ENCODE assay signal across 23 cellular contexts in genomic region chr14:98200621-98201020, GRCh38.
A peak's percentile ranks its signal among the peaks of the same experiment; 100 is the strongest.
DNase-seq lines count a peak whose midpoint lies in the region; ATAC-seq and TF ChIP-seq lines count a peak whose summit lies in the region.
"Had no signal": no experiment of that assay in that cellular context is flagged by ENCODE, and none has a peak within 500 bp of the region (broad histone marks: within the 10 kb centered on the region; RNA-seq: fewer than 3 reads in every experiment).

No MANE protein-coding gene starts in this region.

- DNase-seq in activated T-cell treated with anti-CD3 and anti-CD28 coated beads, Interleukin-2, amount 50 U/mL, for 24 hours, result no peak
- no peak for DNase-seq in activated T-cell treated with anti-CD3 and anti-CD28 coated beads, Interleukin-2, amount 50 U/mL, for 72 hours
- no peak for DNase-seq in DND-41
- no peak for DNase-seq in neuronal stem cell (ENCODE audit: low spot score)
- DNase-seq in 8988T, result no peak
- DNase-seq in mesothelial cell of epicardium (ENCODE audit: low spot score in 2 of 2, unreplicated experiment in 2 of 2), result no peak
- DNase-seq: AML-193, Caco-2, DMS153, HFFc6, KBM-7, NCI-H1048, NCI-H1436, NCI-H1930, PC-9, SIG-M5, T-helper 1 cell had no signal

- H3K4me1 ChIP-seq in DND-41 (ENCODE audit: insufficient read depth, low read length), result peaks cover 100% of the 10 kb centered on the region
- peaks cover 0 to 6% of the 10 kb centered on the region in 2 donors for H3K4me1 ChIP-seq in neuronal stem cell (ENCODE audit: control insufficient read depth in 2 of 2, insufficient read depth in 1 of 2, low read depth in 1 of 2, low read length in 2 of 2)
- H3K4me1 ChIP-seq: Caco-2 had no signal

- H3K4ac ChIP-seq in neuronal stem cell (ENCODE audit: low read length), result no peak overlapping the region

- H3K4me2 ChIP-seq in DND-41 (ENCODE audit: insufficient read depth, low read length), result no peak overlapping the region
- no peak overlapping the region for H3K4me2 ChIP-seq in neuronal stem cell (ENCODE audit: insufficient read depth, low read length, poor library complexity, severe bottlenecking)
- H3K4me2 ChIP-seq: PC-9 had no signal

- no peak overlapping the region for H2BK15ac ChIP-seq in neuronal stem cell (ENCODE audit: low read length)

- peaks cover 97% of the 10 kb centered on the region for H3K4me1 Mint-ChIP-seq in activated T-cell treated with anti-CD3 and anti-CD28 coated beads, Interleukin-2, amount 50 U/mL, for 24 hours (ENCODE audit: low read depth)
- H3K4me1 Mint-ChIP-seq in activated T-cell treated with anti-CD3 and anti-CD28 coated beads, Interleukin-2, amount 50 U/mL, for 72 hours (ENCODE audit: low read depth), result peaks cover 97% of the 10 kb centered on the region
- no peaks in the 10 kb centered on the region for H3K4me1 Mint-ChIP-seq in mesothelial cell of epicardium

- no peaks in the 10 kb centered on the region for H3K79me1 ChIP-seq in neuronal stem cell (ENCODE audit: low read depth, low read length)

- H3K9me3 ChIP-seq in DND-41 (ENCODE audit: insufficient read depth, low read length, severe bottlenecking), result no peaks in the 10 kb centered on the region
- no peaks in the 10 kb centered on the region for H3K9me3 ChIP-seq in KOPT-K1 (ENCODE audit: insufficient read depth, low read length, poor library complexity, severe bottlenecking)
- H3K9me3 ChIP-seq in neuronal stem cell (replicated peaks in 1 of 2; ENCODE audit: control insufficient read depth in 2 of 2, insufficient read depth in 1 of 2, low read depth in 1 of 2, low read length in 2 of 2), result no peaks in the 10 kb centered on the region
- H3K9me3 ChIP-seq: Caco-2 had no signal

- H2AK5ac ChIP-seq in neuronal stem cell (ENCODE audit: low read depth, low read length), result no peak overlapping the region

- no CpG with 5 or more reads among the region's 7 CpGs for WGBS in neuronal stem cell (ENCODE audit: extremely low coverage in 2 of 2, insufficient read length in 2 of 2, insufficient replicate concordance in 1 of 2), 2 donors

- H3K9ac ChIP-seq in DND-41 (ENCODE audit: low read depth, low read length) (peak overlapping the region; percentile 70), neuronal stem cell (ENCODE audit: low read depth, low read length, poor library complexity) (no peak overlapping the region)

- no peaks in the 10 kb centered on the region for H3K27me3 Mint-ChIP-seq in activated T-cell treated with anti-CD3 and anti-CD28 coated beads, Interleukin-2, amount 50 U/mL, for 24 hours
- no peaks in the 10 kb centered on the region for H3K27me3 Mint-ChIP-seq in activated T-cell treated with anti-CD3 and anti-CD28 coated beads, Interleukin-2, amount 50 U/mL, for 72 hours (ENCODE audit: low read depth)
- H3K27me3 Mint-ChIP-seq in mesothelial cell of epicardium (ENCODE audit: low read depth), result peaks cover 68% of the 10 kb centered on the region

- no peak for TF ChIP-seq CTCF in DND-41 (IDR thresholded peaks at IDR 0.05; ENCODE audit: borderline replicate concordance, extremely low read depth, low read length, poor library complexity, severe bottlenecking)
- TF ChIP-seq CTCF in mesothelial cell of epicardium (IDR thresholded peaks at IDR 0.05; ENCODE audit: unreplicated experiment), result no peak

- H3K23ac ChIP-seq in neuronal stem cell (ENCODE audit: low read depth, low read length, poor library complexity), result no peak overlapping the region

- H3K36me3 Mint-ChIP-seq in activated T-cell treated with anti-CD3 and anti-CD28 coated beads, Interleukin-2, amount 50 U/mL, for 24 hours (ENCODE audit: low read depth), result peaks cover 6% of the 10 kb centered on the region
- H3K36me3 Mint-ChIP-seq in activated T-cell treated with anti-CD3 and anti-CD28 coated beads, Interleukin-2, amount 50 U/mL, for 72 hours (ENCODE audit: insufficient read depth in 2 of 2), result peaks cover 0 to 6% of the 10 kb centered on the region in 2 donors
- no peaks in the 10 kb centered on the region for H3K36me3 Mint-ChIP-seq in mesothelial cell of epicardium

- peak overlapping the region; percentile 48 for H3K4me3 Mint-ChIP-seq in activated T-cell treated with anti-CD3 and anti-CD28 coated beads, Interleukin-2, amount 50 U/mL, for 24 hours
- H3K4me3 Mint-ChIP-seq in activated T-cell treated with anti-CD3 and anti-CD28 coated beads, Interleukin-2, amount 50 U/mL, for 72 hours, result peak overlapping the region in 1 of 2 donors; percentile 79
- no peak overlapping the region for H3K4me3 Mint-ChIP-seq in mesothelial cell of epicardium
- H3K4me3 Mint-ChIP-seq: HFFc6 had no signal

- H3K36me3 ChIP-seq in DND-41 (ENCODE audit: insufficient read depth, low read length) (no peaks in the 10 kb centered on the region), KOPT-K1 (ENCODE audit: insufficient read depth, low read length) (peaks cover 7% of the 10 kb centered on the region; the same call in 1 of the 2 replicates), neuronal stem cell (replicated peaks in 1 of 2; ENCODE audit: control insufficient read depth in 2 of 2, insufficient read depth in 2 of 2, low read length in 2 of 2) (no peaks in the 10 kb centered on the region)

- no peaks in the 10 kb centered on the region for H4K20me1 ChIP-seq in DND-41 (ENCODE audit: insufficient read depth, low read length)

- peak overlapping the region; percentile 68 for H3K18ac ChIP-seq in neuronal stem cell (ENCODE audit: low read length)

- peak overlapping the region; percentile 84 for H3K27ac Mint-ChIP-seq in activated T-cell treated with anti-CD3 and anti-CD28 coated beads, Interleukin-2, amount 50 U/mL, for 24 hours
- no peak overlapping the region for H3K27ac Mint-ChIP-seq in activated T-cell treated with anti-CD3 and anti-CD28 coated beads, Interleukin-2, amount 50 U/mL, for 72 hours
- no peak overlapping the region for H3K27ac Mint-ChIP-seq in mesothelial cell of epicardium
- H3K27ac Mint-ChIP-seq: HFFc6 had no signal

- peaks cover 3% of the 10 kb centered on the region for H3K9me3 Mint-ChIP-seq in activated T-cell treated with anti-CD3 and anti-CD28 coated beads, Interleukin-2, amount 50 U/mL, for 24 hours
- no peaks in the 10 kb centered on the region for H3K9me3 Mint-ChIP-seq in activated T-cell treated with anti-CD3 and anti-CD28 coated beads, Interleukin-2, amount 50 U/mL, for 72 hours
- no peaks in the 10 kb centered on the region for H3K9me3 Mint-ChIP-seq in mesothelial cell of epicardium

- H2BK120ac ChIP-seq in neuronal stem cell (ENCODE audit: low read depth, low read length), result no peak overlapping the region

- H3K79me2 ChIP-seq in DND-41 (ENCODE audit: insufficient read depth, low read length), result peaks cover 44% of the 10 kb centered on the region

- H2AFZ ChIP-seq in DND-41 (ENCODE audit: low read depth, low read length) (no peak overlapping the region), neuronal stem cell (ENCODE audit: low read length) (no peak overlapping the region)
- H2AFZ ChIP-seq: PC-9 had no signal

- H3K14ac ChIP-seq in neuronal stem cell (ENCODE audit: low read length), result no peak overlapping the region

- H4K91ac ChIP-seq in neuronal stem cell (ENCODE audit: low read depth, low read length, poor library complexity), result no peak overlapping the region

- no peak overlapping the region for H2BK12ac ChIP-seq in neuronal stem cell (ENCODE audit: low read length)

- no peak for ATAC-seq in activated T-cell treated with anti-CD3 and anti-CD28 coated beads, Interleukin-2, amount 50 U/mL, for 72 hours (replicated peaks in 1 of 2)
- ATAC-seq in DND-41 (ENCODE audit: insufficient read depth, low read depth) (no peak), GM19351 (IDR thresholded peaks at IDR 0.05; ENCODE audit: unreplicated experiment) (no peak)
- ATAC-seq: HepG2, SK-N-SH treated with all-trans-retinoic acid at 6 μM for 48 hours had no signal

- H4K8ac ChIP-seq in neuronal stem cell (ENCODE audit: low read depth, low read length), result no peak overlapping the region

- H3K27ac ChIP-seq in DND-41 (ENCODE audit: low read length) (peak overlapping the region; percentile 99), KOPT-K1 (ENCODE audit: low read depth, low read length, poor library complexity, severe bottlenecking) (peak overlapping the region; percentile 100), neuronal stem cell (replicated peaks; ENCODE audit: low read length) (no peak overlapping the region)
- H3K27ac ChIP-seq: C4-2B, PC-9, RWPE1 had no signal

- H2BK5ac ChIP-seq in neuronal stem cell (ENCODE audit: low read length), result no peak overlapping the region

- no peak overlapping the region for H3K4me3 ChIP-seq in DND-41 (ENCODE audit: low read depth in 1 of 2, low read length in 2 of 2)
- no peak overlapping the region for H3K4me3 ChIP-seq in neuronal stem cell (ENCODE audit: low read length in 2 of 2)
- H3K4me3 ChIP-seq: PC-9 had no signal

- H3K27me3 ChIP-seq in DND-41 (ENCODE audit: insufficient read depth, low read length, poor library complexity), result no peaks in the 10 kb centered on the region
- H3K27me3 ChIP-seq in neuronal stem cell (ENCODE audit: control insufficient read depth in 3 of 3, insufficient read depth in 3 of 3, low read depth in 1 of 3, low read length in 3 of 3), result no peaks in the 10 kb centered on the region
